20 cellular contexts compared by ENCODE assay signal in the genomic region with DNA sequence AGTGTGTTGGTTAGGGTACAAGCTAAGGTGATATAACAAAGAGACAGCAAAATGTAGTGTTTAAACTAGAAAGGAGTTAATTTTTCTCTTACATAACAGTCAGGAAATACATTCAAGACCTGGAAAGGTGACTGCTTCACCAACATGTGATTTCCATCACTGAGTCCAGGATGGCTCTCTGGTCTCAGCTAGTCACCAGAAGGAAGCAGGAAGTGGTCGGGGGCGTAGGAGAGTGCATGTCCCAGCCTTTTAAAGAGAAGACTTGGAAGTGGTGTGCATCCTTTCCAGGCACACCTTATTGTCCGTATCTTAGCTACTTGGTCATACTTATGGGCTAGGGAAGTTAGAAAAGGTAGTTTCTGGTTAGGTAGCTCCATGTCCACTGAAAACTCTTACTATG.
"Had no signal": no experiment of that assay in that cellular context is flagged by ENCODE, and none has a peak within 500 bp of the region (broad histone marks: within the 10 kb centered on the region; RNA-seq: fewer than 3 reads in every experiment).

No MANE protein-coding gene starts in this region.

- DNase-seq: activated CD4-positive, alpha-beta T cell treated with anti-CD3 and anti-CD28 coated beads for 1 hour; activated CD4-positive, alpha-beta T cell treated with anti-CD3 and anti-CD28 coated beads, Interleukin-2, amount 50 U/mL, for 48 hours; activated naive CD4-positive, alpha-beta T cell; activated naive CD8-positive, alpha-beta T cell treated with anti-CD3 and anti-CD28 coated beads, Interleukin-2, amount 10 ng/mL, durations not matched to agents 7 days and 5 days; body of pancreas; central memory CD4-positive, alpha-beta T cell; colonic mucosa; kidney; left lung; pancreas; stimulated activated CD4-positive, alpha-beta T cell treated with anti-CD3 and anti-CD28 coated beads, Interleukin-4, amount 100 ng/mL, for 24 hours; stomach; T-cell; T-helper 9 cell; upper lobe of right lung had no signal

- H3K4me2 ChIP-seq: smooth muscle cell had no signal

- H3K36me3 ChIP-seq: colonic mucosa, left lung, neutrophil, pancreas, stomach, upper lobe of right lung had no signal

- H3K27ac ChIP-seq: body of pancreas, colonic mucosa, left lung, neutrophil, pancreas, stomach, upper lobe of right lung had no signal

- H3K9me3 ChIP-seq: body of pancreas, colonic mucosa, left lung, neutrophil, pancreas, stomach, upper lobe of right lung had no signal

- H3K27me3 ChIP-seq: body of pancreas, colonic mucosa, left lung, neutrophil, pancreas, stomach, upper lobe of right lung had no signal

- ATAC-seq: body of pancreas; left lung; pancreas; sciatic nerve; SK-N-SH treated with all-trans-retinoic acid at 6 μM for 48 hours; stimulated activated effector memory CD8-positive, alpha-beta T cell treated with anti-CD3 and anti-CD28 coated beads, Interleukin-12 subunit alpha, Interleukin-12 subunit beta, amount 100 ng/mL, for 72 hours; T-cell; upper lobe of right lung had no signal

- H3K36me3 Mint-ChIP-seq: stimulated activated effector memory CD8-positive, alpha-beta T cell treated with anti-CD3 and anti-CD28 coated beads, Interleukin-12 subunit alpha, Interleukin-12 subunit beta, amount 100 ng/mL, for 72 hours; T-cell had no signal

- H3K4me1 Mint-ChIP-seq: T-cell had no signal

- H3K27ac Mint-ChIP-seq: activated naive CD8-positive, alpha-beta T cell treated with anti-CD3 and anti-CD28 coated beads, Interleukin-2, amount 10 ng/mL, durations not matched to agents 7 days and 5 days; stimulated activated effector memory CD8-positive, alpha-beta T cell treated with anti-CD3 and anti-CD28 coated beads, Interleukin-12 subunit alpha, Interleukin-12 subunit beta, amount 100 ng/mL, for 72 hours; T-cell had no signal

- H3K9me3 Mint-ChIP-seq: activated naive CD8-positive, alpha-beta T cell treated with anti-CD3 and anti-CD28 coated beads, Interleukin-2, amount 10 ng/mL, durations not matched to agents 7 days and 5 days; stimulated activated effector memory CD8-positive, alpha-beta T cell treated with anti-CD3 and anti-CD28 coated beads, Interleukin-12 subunit alpha, Interleukin-12 subunit beta, amount 100 ng/mL, for 72 hours; T-cell had no signal

- H3K4me3 ChIP-seq: body of pancreas, colonic mucosa, left lung, pancreas, smooth muscle cell, stomach, upper lobe of right lung had no signal

- H3K4me3 Mint-ChIP-seq: activated naive CD8-positive, alpha-beta T cell treated with anti-CD3 and anti-CD28 coated beads, Interleukin-2, amount 10 ng/mL, durations not matched to agents 7 days and 5 days; stimulated activated effector memory CD8-positive, alpha-beta T cell treated with anti-CD3 and anti-CD28 coated beads, Interleukin-12 subunit alpha, Interleukin-12 subunit beta, amount 100 ng/mL, for 72 hours; T-cell had no signal

- H3K4me1 ChIP-seq: body of pancreas, colonic mucosa, pancreas had no signal

- H3K27me3 Mint-ChIP-seq: T-cell had no signal
